ENCODE assay signal across 18 cellular contexts in genomic region chr22:17235861-17236260, GRCh38. TPM values are rescaled to one million over a fixed set of nuclear protein-coding genes. Genes with fewer than 3 reads are reported as not detected.
DNase-seq lines count a peak whose midpoint lies in the region; ATAC-seq lines count a peak whose summit lies in the region.
"Had no signal": no experiment of that assay in that cellular context is flagged by ENCODE, and none has a peak within 500 bp of the region (broad histone marks: within the 10 kb centered on the region; RNA-seq: fewer than 3 reads in every experiment).

No MANE protein-coding gene starts in this region.

- H3K9ac ChIP-seq in HUES64 (ENCODE audit: low read depth, low read length): peak overlapping the region; percentile 7; the same call in 1 of the 2 replicates

- 11% methylated on average over 1 of the region's 1 CpG for WGBS in HUES64
- no CpG with 5 or more reads among the region's 1 CpG for WGBS in iPS DF 6.9 (ENCODE audit: insufficient coverage, insufficient read length)

- H3K27me3 Mint-ChIP-seq in activated naive CD8-positive, alpha-beta T cell: no peaks in the 10 kb centered on the region
- H3K27me3 Mint-ChIP-seq in activated naive CD8-positive, alpha-beta T cell treated with anti-CD3 and anti-CD28 coated beads, Interleukin-2, amount 50 U/mL, for 24 hours: no peaks in the 10 kb centered on the region
- no peaks in the 10 kb centered on the region for H3K27me3 Mint-ChIP-seq in stimulated activated memory B cell treated with anti-CD40 and anti-IgM and Interleukin-4, amounts not matched to agents 10 μg/mL and 1 μg/mL and 100 μg/mL, for 72 hours

- H3K4me1 ChIP-seq in HUES64 (ENCODE audit: insufficient read depth, low read length): peaks cover 26% of the 10 kb centered on the region
- peaks cover 14% of the 10 kb centered on the region for H3K4me1 ChIP-seq in iPS DF 6.9 (ENCODE audit: control insufficient read depth, insufficient read depth, low read length)
- H3K4me1 ChIP-seq: ascending aorta, psoas muscle, stomach had no signal

- DNase-seq in activated naive CD8-positive, alpha-beta T cell treated with anti-CD3 and anti-CD28 coated beads, Interleukin-2, amount 50 U/mL, for 24 hours: no peak
- DNase-seq in iPS DF 6.9 (ENCODE audit: low read depth, low spot score): no peak
- no peak for DNase-seq in NCI-H1048 (lab: John Stamatoyannopoulos, UW)
- no peak for DNase-seq in HuH-7 (ENCODE audit: low spot score)
- DNase-seq: activated gamma-delta T cell treated with Interleukin-2 at 50 U/mL for 16 hours; HFFc6; NCI-H1417; psoas muscle; stimulated activated CD4-positive, alpha-beta T cell treated with anti-CD3 and anti-CD28 coated beads, Interleukin-2, amount 100 ng/mL, for 48 hours; stomach; T1000 had no signal

- H3K27me3 ChIP-seq in HUES64 (ENCODE audit: insufficient read depth, low read length) (no peaks in the 10 kb centered on the region), iPS DF 6.9 (ENCODE audit: control insufficient read depth, insufficient read depth, low read length) (no peaks in the 10 kb centered on the region)
- H3K27me3 ChIP-seq: ascending aorta had no signal

- H3K4me3 ChIP-seq in HUES64 (ENCODE audit: low read length) (no peak overlapping the region), iPS DF 6.9 (ENCODE audit: low read length) (no peak overlapping the region)
- H3K4me3 ChIP-seq: ascending aorta, psoas muscle, stomach had no signal

- no peak overlapping the region for H3K27ac Mint-ChIP-seq in activated naive CD8-positive, alpha-beta T cell
- no peak overlapping the region for H3K27ac Mint-ChIP-seq in activated naive CD8-positive, alpha-beta T cell treated with anti-CD3 and anti-CD28 coated beads, Interleukin-2, amount 50 U/mL, for 24 hours
- peak overlapping the region; percentile 58 for H3K27ac Mint-ChIP-seq in stimulated activated memory B cell treated with anti-CD40 and anti-IgM and Interleukin-4, amounts not matched to agents 10 μg/mL and 1 μg/mL and 100 μg/mL, for 72 hours
- H3K27ac Mint-ChIP-seq: HFFc6, type B pancreatic cell had no signal

- no peaks in the 10 kb centered on the region for H3K9me3 Mint-ChIP-seq in activated naive CD8-positive, alpha-beta T cell (ENCODE audit: low read depth)
- no peaks in the 10 kb centered on the region for H3K9me3 Mint-ChIP-seq in activated naive CD8-positive, alpha-beta T cell treated with anti-CD3 and anti-CD28 coated beads, Interleukin-2, amount 50 U/mL, for 24 hours
- no peaks in the 10 kb centered on the region for H3K9me3 Mint-ChIP-seq in stimulated activated memory B cell treated with anti-CD40 and anti-IgM and Interleukin-4, amounts not matched to agents 10 μg/mL and 1 μg/mL and 100 μg/mL, for 72 hours
- H3K9me3 Mint-ChIP-seq: type B pancreatic cell had no signal

- H3K36me3 ChIP-seq in HUES64 (ENCODE audit: insufficient read depth, low read length) (no peaks in the 10 kb centered on the region), iPS DF 6.9 (ENCODE audit: control insufficient read depth, insufficient read depth, low read length) (no peaks in the 10 kb centered on the region)
- H3K36me3 ChIP-seq: ascending aorta, stomach had no signal

- peak overlapping the region; percentile 50 for H3K4me3 Mint-ChIP-seq in activated naive CD8-positive, alpha-beta T cell
- no peak overlapping the region for H3K4me3 Mint-ChIP-seq in activated naive CD8-positive, alpha-beta T cell treated with anti-CD3 and anti-CD28 coated beads, Interleukin-2, amount 50 U/mL, for 24 hours
- H3K4me3 Mint-ChIP-seq in stimulated activated memory B cell treated with anti-CD40 and anti-IgM and Interleukin-4, amounts not matched to agents 10 μg/mL and 1 μg/mL and 100 μg/mL, for 72 hours: no peak overlapping the region
- H3K4me3 Mint-ChIP-seq: HFFc6, type B pancreatic cell had no signal

- peaks cover 14% of the 10 kb centered on the region for H3K4me1 Mint-ChIP-seq in activated naive CD8-positive, alpha-beta T cell (ENCODE audit: low read depth)
- H3K4me1 Mint-ChIP-seq in activated naive CD8-positive, alpha-beta T cell treated with anti-CD3 and anti-CD28 coated beads, Interleukin-2, amount 50 U/mL, for 24 hours: peaks cover 14% of the 10 kb centered on the region
- peaks cover 21% of the 10 kb centered on the region for H3K4me1 Mint-ChIP-seq in stimulated activated memory B cell treated with anti-CD40 and anti-IgM and Interleukin-4, amounts not matched to agents 10 μg/mL and 1 μg/mL and 100 μg/mL, for 72 hours

- H3K36me3 Mint-ChIP-seq in activated naive CD8-positive, alpha-beta T cell: peaks cover 4% of the 10 kb centered on the region
- H3K36me3 Mint-ChIP-seq in activated naive CD8-positive, alpha-beta T cell treated with anti-CD3 and anti-CD28 coated beads, Interleukin-2, amount 50 U/mL, for 24 hours (ENCODE audit: low read depth): no peaks in the 10 kb centered on the region
- H3K36me3 Mint-ChIP-seq in stimulated activated memory B cell treated with anti-CD40 and anti-IgM and Interleukin-4, amounts not matched to agents 10 μg/mL and 1 μg/mL and 100 μg/mL, for 72 hours: no peaks in the 10 kb centered on the region
- H3K36me3 Mint-ChIP-seq: type B pancreatic cell had no signal

- H3K9me3 ChIP-seq in HUES64 (ENCODE audit: insufficient read depth, low read depth, low read length) (no peaks in the 10 kb centered on the region), iPS DF 6.9 (ENCODE audit: control insufficient read depth, insufficient read depth, low read length) (no peaks in the 10 kb centered on the region)
- H3K9me3 ChIP-seq: ascending aorta, psoas muscle, stomach had no signal

- H3K27ac ChIP-seq in HUES64 (ENCODE audit: low read depth, low read length): peak overlapping the region; percentile 94; the same call in 1 of the 2 replicates
- H3K27ac ChIP-seq in iPS DF 6.9 (ENCODE audit: low read length): peak overlapping the region; percentile 70
- H3K27ac ChIP-seq: ascending aorta, psoas muscle, stomach had no signal

- no peak for ATAC-seq in activated naive CD8-positive, alpha-beta T cell treated with anti-CD3 and anti-CD28 coated beads, Interleukin-2, amount 50 U/mL, for 24 hours
- ATAC-seq in stimulated activated memory B cell treated with anti-CD40 and anti-IgM and Interleukin-4, amounts not matched to agents 10 μg/mL and 1 μg/mL and 100 μg/mL, for 72 hours: no peak
- ATAC-seq in HG03565 (IDR thresholded peaks at IDR 0.05; ENCODE audit: unreplicated experiment): no peak
- ATAC-seq: esophagus mucosa, psoas muscle had no signal

RNA-seq across cellular contexts. Expression of gene ADA2, which starts 16.6 kb away (rescaled TPM):
- polyA plus RNA-seq in HUES64 (2013, experiment 1 of 2): 11.8 TPM
- 13.6 TPM for polyA plus RNA-seq in HUES64 (2013, experiment 2 of 2)
